10 cellular contexts compared by ENCODE assay signal in genomic region chr14:72608391-72609204, GRCh38.
DNase-seq lines count a peak whose midpoint lies in the region; FAIRE-seq and TF ChIP-seq lines count a peak whose summit lies in the region.
"Had no signal": no experiment of that assay in that cellular context is flagged by ENCODE, and none has a peak within 500 bp of the region (broad histone marks: within the 10 kb centered on the region; RNA-seq: fewer than 3 reads in every experiment).

No MANE protein-coding gene starts in this region.

- no peak overlapping the region for H3K27ac Mint-ChIP-seq in CD14-positive monocyte

- FAIRE-seq in keratinocyte (lab: Jason Lieb, UNC): peak; percentile 97

- peak overlapping the region; percentile 52 for H3K4me2 ChIP-seq in keratinocyte (ENCODE audit: control insufficient read depth, extremely low read depth, insufficient read depth, low read depth, low read length)

- no peaks in the 10 kb centered on the region for H3K27me3 ChIP-seq in keratinocyte (ENCODE audit: control insufficient read depth, extremely low read depth, insufficient read depth, low read length)
- H3K27me3 ChIP-seq in thyroid gland: no peaks in the 10 kb centered on the region

- H3K4me1 Mint-ChIP-seq in CD14-positive monocyte: no peaks in the 10 kb centered on the region

- no peaks in the 10 kb centered on the region for H3K9me1 ChIP-seq in keratinocyte (ENCODE audit: control insufficient read depth, extremely low read depth, insufficient read depth, low read length)

- H2AFZ ChIP-seq in keratinocyte (ENCODE audit: control insufficient read depth, low read length): peak overlapping the region; percentile 13

- H3K4me3 ChIP-seq in HEK293 (ENCODE audit: low read depth, low read length): no peak overlapping the region
- H3K4me3 ChIP-seq in keratinocyte (ENCODE audit: control insufficient read depth in 2 of 3, extremely low read depth in 1 of 3, insufficient read depth in 2 of 3, low read depth in 1 of 3, low read length in 3 of 3): no peak overlapping the region
- H3K4me3 ChIP-seq in thyroid gland (replicated peaks in 1 of 3): no peak overlapping the region

- H4K20me1 ChIP-seq in keratinocyte (ENCODE audit: control insufficient read depth, extremely low read depth, insufficient read depth, low read length): no peaks in the 10 kb centered on the region

- no peak for TF ChIP-seq POLR2A in thyroid gland (IDR thresholded peaks at IDR 0.05)

- in situ Hi-C loops in KBM-7 (cut with MboI; ENCODE audit: low pct_unique_long_range_greater_than_20kb, low sequenced_read_pairs): no loop called here

- no peaks in the 10 kb centered on the region for H3K4me1 ChIP-seq in HEK293 (ENCODE audit: control insufficient read depth, insufficient read depth, low read length)
- H3K4me1 ChIP-seq in keratinocyte (ENCODE audit: control insufficient read depth, extremely low read depth, insufficient read depth, low read length): peaks cover 19% of the 10 kb centered on the region
- peaks cover 0 to 7% of the 10 kb centered on the region in 2 donors for H3K4me1 ChIP-seq in thyroid gland

- dilution Hi-C loops in keratinocyte (cut with MboI; ENCODE audit: extremely low pct_ligation_motif_present, low sequenced_read_pairs): no loop called here

- DNase-seq in A172 (ENCODE audit: low spot score): peak; percentile 97
- DNase-seq in astrocyte of the hippocampus (ENCODE audit: low read depth, low spot score): peak; percentile 92
- peak; percentile 80 for DNase-seq in keratinocyte (ENCODE audit: low read depth, low spot score)
- no peak for DNase-seq in KBM-7
- DNase-seq in CD14-positive monocyte (ENCODE audit: low spot score): no peak
- no peak for DNase-seq in thyroid gland
- DNase-seq in stimulated activated CD4-positive, alpha-beta T cell treated with anti-CD3 and anti-CD28 coated beads, Interleukin-4, amount 100 ng/mL, for 4 hours: no peak
- DNase-seq: naive B cell, NCI-H748 treated with DMSO at 0.1 percent for 48 hours had no signal

- peaks cover 5 to 11% (median 8%) of the 10 kb centered on the region in 3 donors for H3K27me3 Mint-ChIP-seq in CD14-positive monocyte (ENCODE audit: low read depth in 3 of 3)

- intact Hi-C loops in CD14-positive monocyte (cut with micrococcal nuclease): no loop called here
- intact Hi-C loops in thyroid gland (cut with DNase I): no loop called here

- peaks cover 0 to under 1% (median 0%) of the 10 kb centered on the region in 7 donors for H3K9me3 Mint-ChIP-seq in CD14-positive monocyte

- POLR2A ChIA-PET in HEK293 (lab: Yijun Ruan, JAX): no interaction called here

- H3K4me3 Mint-ChIP-seq in CD14-positive monocyte: no peak overlapping the region
- H3K4me3 Mint-ChIP-seq: naive B cell had no signal

- no peaks in the 10 kb centered on the region for H3K79me2 ChIP-seq in keratinocyte (ENCODE audit: control insufficient read depth, insufficient read depth, low read length)

- no peak overlapping the region for H3K27ac ChIP-seq in HEK293 (ENCODE audit: extremely low read depth, low read depth, low read length)
- peak overlapping the region; percentile 43 for H3K27ac ChIP-seq in keratinocyte (ENCODE audit: control insufficient read depth, insufficient read depth, low read length)
- no peak overlapping the region for H3K27ac ChIP-seq in thyroid gland

- CTCF ChIA-PET in HEK293 (lab: Yijun Ruan, JAX): interaction anchor here (1.3 kb wide), 1 partner anchor 95 kb away, joined by 3 read pairs; no protein-coding TSS in a partner anchor

- H3K36me3 ChIP-seq in HEK293 (ENCODE audit: control insufficient read depth in 2 of 2, insufficient read depth in 1 of 2, low read length in 2 of 2) (no peaks in the 10 kb centered on the region), keratinocyte (ENCODE audit: control insufficient read depth in 2 of 2, extremely low read depth in 1 of 2, insufficient read depth in 2 of 2, low read length in 2 of 2) (no peaks in the 10 kb centered on the region), thyroid gland (no peaks in the 10 kb centered on the region)

- 89 to 90% methylated on average over 8 of the region's 8 CpGs for WGBS in thyroid gland, 2 donors

- no peak overlapping the region for H3K9ac ChIP-seq in keratinocyte (ENCODE audit: control insufficient read depth, extremely low read depth, insufficient read depth, low read length)

- TF ChIP-seq CTCF in HEK293 (tag by site-specific recombination; IDR thresholded peaks at IDR 0.05): no peak
- no peak for TF ChIP-seq CTCF in keratinocyte (optimal IDR thresholded peaks at IDR 0.05 in 1 of 3, IDR thresholded peaks at IDR 0.05 in 1 of 3, conservative IDR thresholded peaks at IDR 0.05 in 1 of 3; ENCODE audit: extremely low read depth in 1 of 3, insufficient read depth in 2 of 3, low read length in 3 of 3)
- TF ChIP-seq CTCF in CD14-positive monocyte (IDR thresholded peaks at IDR 0.05): no peak
- TF ChIP-seq CTCF in thyroid gland (IDR thresholded peaks at IDR 0.05): no peak

- H3K9me3 ChIP-seq in HEK293 (ENCODE audit: control insufficient read depth, insufficient read depth, low read depth, low read length) (no peaks in the 10 kb centered on the region), keratinocyte (ENCODE audit: control insufficient read depth, low read depth, low read length) (no peaks in the 10 kb centered on the region), thyroid gland (no peaks in the 10 kb centered on the region)

- H3K36me3 Mint-ChIP-seq in CD14-positive monocyte: no peaks in the 10 kb centered on the region
- H3K36me3 Mint-ChIP-seq: naive B cell had no signal

TF ChIP-seq in HEK293, 187 proteins besides CTCF, POLR2A, EP300 and RAD21:
- no peak for TF ChIP-seq ZNF561 (tag by site-specific recombination; IDR thresholded peaks at IDR 0.05; ENCODE audit: borderline replicate concordance)
- no peak for TF ChIP-seq ZNF544 (tag by site-specific recombination; IDR thresholded peaks at IDR 0.05)
- peak; percentile 68 for TF ChIP-seq ZNF335 (tag by site-specific recombination; conservative IDR thresholded peaks at IDR 0.05)
- TF ChIP-seq TRIM28 (IDR thresholded peaks at IDR 0.05; ENCODE audit: borderline replicate concordance, low read length): no peak
- TF ChIP-seq ZNF398 (tag by site-specific recombination; IDR thresholded peaks at IDR 0.05): peak; percentile 69

Comparison
In these comparisons a context has a peak if more than half of its experiments do, and no peak if none do; other contexts are left out.
1. DNase-seq: peak in A172 (single experiment), astrocyte of the hippocampus (single experiment) and keratinocyte (single experiment); none in KBM-7 (single experiment), CD14-positive monocyte (single experiment), thyroid gland (0 of 2) and stimulated activated CD4-positive, alpha-beta T cell treated with anti-CD3 and anti-CD28 coated beads, Interleukin-4, amount 100 ng/mL, for 4 hours (0 of 2).